Comparison of ENCODE assay signal across 16 cellular contexts in the genomic region with DNA sequence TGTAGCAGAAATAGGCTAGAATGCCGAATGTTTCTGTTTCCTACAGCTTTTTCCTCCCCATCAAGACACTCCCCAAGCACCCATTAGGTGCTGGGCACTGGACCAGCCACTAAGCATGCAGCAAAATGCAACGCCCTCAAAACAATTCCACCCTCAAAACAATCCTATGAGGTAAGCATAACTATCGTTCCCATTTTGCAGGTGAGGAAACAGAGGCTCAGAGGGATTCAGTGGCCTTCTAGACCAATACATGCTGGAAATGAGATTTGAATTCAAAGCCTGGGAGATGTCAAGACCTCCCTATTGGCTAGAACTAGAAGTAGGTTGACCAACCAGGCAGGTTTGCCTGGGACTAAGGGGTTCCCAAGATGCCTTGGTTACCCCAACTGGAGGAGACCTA. TPM values are rescaled to one million over a fixed set of nuclear protein-coding genes. Genes with fewer than 3 reads are reported as not detected.
DNase-seq lines count a peak whose midpoint lies in the region; ATAC-seq and TF ChIP-seq lines count a peak whose summit lies in the region.
"Had no signal": no experiment of that assay in that cellular context is flagged by ENCODE, and none has a peak within 500 bp of the region (broad histone marks: within the 10 kb centered on the region; RNA-seq: fewer than 3 reads in every experiment).

No MANE protein-coding gene starts in this region.

- DNase-seq in activated naive CD4-positive, alpha-beta T cell treated with anti-CD3 and anti-CD28 coated beads for 36 hours = no peak
- DNase-seq in glutamatergic neuron = no peak
- DNase-seq in thoracic aorta (ENCODE audit: low spot score) = no peak
- no peak for DNase-seq in UCSD-AML1 (lab: John Stamatoyannopoulos, UW; ENCODE audit: unreplicated experiment)
- no peak for DNase-seq in 8988T

- peak overlapping the region; percentile 51 for H3K27ac Mint-ChIP-seq in activated naive CD4-positive, alpha-beta T cell treated with anti-CD3 and anti-CD28 coated beads, Interleukin-2, amount 50 U/mL, for 24 hours
- H3K27ac Mint-ChIP-seq in activated naive CD4-positive, alpha-beta T cell treated with anti-CD3 and anti-CD28 coated beads for 36 hours = no peak overlapping the region
- peak overlapping the region; percentile 48 for H3K27ac Mint-ChIP-seq in activated T-helper 17 cell treated with anti-CD3 and anti-CD28 coated beads, Interleukin-2, amount 50 U/mL, for 72 hours
- peak overlapping the region; percentile 8 for H3K27ac Mint-ChIP-seq in glutamatergic neuron (ENCODE audit: unreplicated experiment)
- H3K27ac Mint-ChIP-seq in stimulated activated memory B cell treated with anti-CD40 and anti-IgM and Interleukin-4, amounts not matched to agents 10 μg/mL and 1 μg/mL and 100 μg/mL, for 72 hours = no peak overlapping the region

- H3K4me3 ChIP-seq in thoracic aorta = no peak overlapping the region
- H3K4me3 ChIP-seq: tibial nerve had no signal

- no peak overlapping the region for H3K4me3 Mint-ChIP-seq in activated naive CD4-positive, alpha-beta T cell treated with anti-CD3 and anti-CD28 coated beads, Interleukin-2, amount 50 U/mL, for 24 hours
- H3K4me3 Mint-ChIP-seq in activated naive CD4-positive, alpha-beta T cell treated with anti-CD3 and anti-CD28 coated beads for 36 hours = no peak overlapping the region
- no peak overlapping the region for H3K4me3 Mint-ChIP-seq in activated T-helper 17 cell treated with anti-CD3 and anti-CD28 coated beads, Interleukin-2, amount 50 U/mL, for 72 hours
- no peak overlapping the region for H3K4me3 Mint-ChIP-seq in glutamatergic neuron (ENCODE audit: unreplicated experiment)
- H3K4me3 Mint-ChIP-seq in stimulated activated memory B cell treated with anti-CD40 and anti-IgM and Interleukin-4, amounts not matched to agents 10 μg/mL and 1 μg/mL and 100 μg/mL, for 72 hours = no peak overlapping the region
- H3K4me3 Mint-ChIP-seq: activated naive CD8-positive, alpha-beta T cell treated with anti-CD3 and anti-CD28 coated beads, Interleukin-2, amount 50 U/mL, for 24 hours; brain; endodermal cell had no signal

- H3K27me3 Mint-ChIP-seq in activated naive CD4-positive, alpha-beta T cell treated with anti-CD3 and anti-CD28 coated beads, Interleukin-2, amount 50 U/mL, for 24 hours = no peaks in the 10 kb centered on the region
- H3K27me3 Mint-ChIP-seq in activated naive CD4-positive, alpha-beta T cell treated with anti-CD3 and anti-CD28 coated beads for 36 hours (ENCODE audit: low read depth) = no peaks in the 10 kb centered on the region
- H3K27me3 Mint-ChIP-seq in activated T-helper 17 cell treated with anti-CD3 and anti-CD28 coated beads, Interleukin-2, amount 50 U/mL, for 72 hours = no peaks in the 10 kb centered on the region
- H3K27me3 Mint-ChIP-seq in glutamatergic neuron (ENCODE audit: unreplicated experiment) = peaks cover 29% of the 10 kb centered on the region
- H3K27me3 Mint-ChIP-seq in stimulated activated memory B cell treated with anti-CD40 and anti-IgM and Interleukin-4, amounts not matched to agents 10 μg/mL and 1 μg/mL and 100 μg/mL, for 72 hours = no peaks in the 10 kb centered on the region
- H3K27me3 Mint-ChIP-seq: activated naive CD8-positive, alpha-beta T cell treated with anti-CD3 and anti-CD28 coated beads, Interleukin-2, amount 50 U/mL, for 24 hours had no signal

- H3K36me3 ChIP-seq in thoracic aorta = peaks cover 35% of the 10 kb centered on the region

- CTCF ChIA-PET in activated naive CD4-positive, alpha-beta T cell treated with anti-CD3 and anti-CD28 coated beads for 36 hours (lab: Charles Lee) = interaction anchor here (0.5 to 5.1 kb wide), 28 partner anchors 10 to 635 kb away, joined by 3 to 46 read pairs (median 6); a partner anchor contains a TSS

- no peaks in the 10 kb centered on the region for H3K27me3 ChIP-seq in thoracic aorta (replicated peaks; ENCODE audit: insufficient read depth)
- H3K27me3 ChIP-seq: tibial nerve had no signal

- ATAC-seq in activated T-helper 17 cell treated with anti-CD3 and anti-CD28 coated beads, Interleukin-2, amount 50 U/mL, for 72 hours (replicated peaks) = no peak
- ATAC-seq in thoracic aorta (ENCODE audit: insufficient number of reproducible peaks, low FRiP score, low read depth) = no peak
- no peak for ATAC-seq in stimulated activated memory B cell treated with anti-CD40 and anti-IgM and Interleukin-4, amounts not matched to agents 10 μg/mL and 1 μg/mL and 100 μg/mL, for 72 hours

- H3K9me3 Mint-ChIP-seq in activated naive CD4-positive, alpha-beta T cell treated with anti-CD3 and anti-CD28 coated beads, Interleukin-2, amount 50 U/mL, for 24 hours = no peaks in the 10 kb centered on the region
- peaks cover 13% of the 10 kb centered on the region for H3K9me3 Mint-ChIP-seq in activated naive CD4-positive, alpha-beta T cell treated with anti-CD3 and anti-CD28 coated beads for 36 hours
- no peaks in the 10 kb centered on the region for H3K9me3 Mint-ChIP-seq in activated T-helper 17 cell treated with anti-CD3 and anti-CD28 coated beads, Interleukin-2, amount 50 U/mL, for 72 hours
- H3K9me3 Mint-ChIP-seq in glutamatergic neuron (ENCODE audit: unreplicated experiment) = peaks cover 16% of the 10 kb centered on the region
- no peaks in the 10 kb centered on the region for H3K9me3 Mint-ChIP-seq in stimulated activated memory B cell treated with anti-CD40 and anti-IgM and Interleukin-4, amounts not matched to agents 10 μg/mL and 1 μg/mL and 100 μg/mL, for 72 hours
- H3K9me3 Mint-ChIP-seq: brain, endodermal cell had no signal

- H3K9me3 ChIP-seq in thoracic aorta = no peaks in the 10 kb centered on the region
- H3K9me3 ChIP-seq: tibial nerve had no signal

- peaks cover 22 to 37% of the 10 kb centered on the region in 2 donors for H3K4me1 ChIP-seq in thoracic aorta (ENCODE audit: control insufficient read depth in 1 of 2, low read depth in 2 of 2)

- peaks cover 27% of the 10 kb centered on the region for H3K4me1 Mint-ChIP-seq in activated naive CD4-positive, alpha-beta T cell treated with anti-CD3 and anti-CD28 coated beads, Interleukin-2, amount 50 U/mL, for 24 hours
- peaks cover 25% of the 10 kb centered on the region for H3K4me1 Mint-ChIP-seq in activated naive CD4-positive, alpha-beta T cell treated with anti-CD3 and anti-CD28 coated beads for 36 hours (ENCODE audit: low read depth)
- H3K4me1 Mint-ChIP-seq in activated T-helper 17 cell treated with anti-CD3 and anti-CD28 coated beads, Interleukin-2, amount 50 U/mL, for 72 hours = peaks cover 26% of the 10 kb centered on the region
- peaks cover 28% of the 10 kb centered on the region for H3K4me1 Mint-ChIP-seq in glutamatergic neuron (ENCODE audit: low read depth, unreplicated experiment)
- peaks cover 23% of the 10 kb centered on the region for H3K4me1 Mint-ChIP-seq in stimulated activated memory B cell treated with anti-CD40 and anti-IgM and Interleukin-4, amounts not matched to agents 10 μg/mL and 1 μg/mL and 100 μg/mL, for 72 hours

- TF ChIP-seq CTCF in glutamatergic neuron (IDR thresholded peaks at IDR 0.05; ENCODE audit: partially characterized antibody, unreplicated experiment) (no peak), thoracic aorta (IDR thresholded peaks at IDR 0.05) (no peak)

- peaks cover 18% of the 10 kb centered on the region for H3K36me3 Mint-ChIP-seq in activated naive CD4-positive, alpha-beta T cell treated with anti-CD3 and anti-CD28 coated beads, Interleukin-2, amount 50 U/mL, for 24 hours
- peaks cover 38% of the 10 kb centered on the region for H3K36me3 Mint-ChIP-seq in activated naive CD4-positive, alpha-beta T cell treated with anti-CD3 and anti-CD28 coated beads for 36 hours (ENCODE audit: low read depth)
- H3K36me3 Mint-ChIP-seq in activated T-helper 17 cell treated with anti-CD3 and anti-CD28 coated beads, Interleukin-2, amount 50 U/mL, for 72 hours (ENCODE audit: low read depth) = peaks cover 91% of the 10 kb centered on the region
- peaks cover 8% of the 10 kb centered on the region for H3K36me3 Mint-ChIP-seq in glutamatergic neuron (ENCODE audit: unreplicated experiment)
- H3K36me3 Mint-ChIP-seq in stimulated activated memory B cell treated with anti-CD40 and anti-IgM and Interleukin-4, amounts not matched to agents 10 μg/mL and 1 μg/mL and 100 μg/mL, for 72 hours = peaks cover 53% of the 10 kb centered on the region

- intact Hi-C loops in activated naive CD4-positive, alpha-beta T cell treated with anti-CD3 and anti-CD28 coated beads for 36 hours (cut with micrococcal nuclease) = loop anchor here (2.0 kb wide), 1 partner anchor 28 kb away; no protein-coding TSS in a partner anchor

- H3K27ac ChIP-seq in thoracic aorta = peak overlapping the region; percentile 75 to 80

RNA-seq across cellular contexts. Expression of a gene that starts 10.2 kb away (rescaled TPM):
- total RNA-seq in activated naive CD4-positive, alpha-beta T cell treated with anti-CD3 and anti-CD28 coated beads for 36 hours = 10 to 100 TPM; 11.6 to 12.5 TPM
- total RNA-seq in activated T-helper 17 cell treated with anti-CD3 and anti-CD28 coated beads, Interleukin-2, amount 50 U/mL, for 72 hours = 1 to 10 TPM; 3.5 to 4.8 TPM
- total RNA-seq in glutamatergic neuron (ENCODE audit: unreplicated experiment) (28.9 TPM), thoracic aorta (10 to 100 TPM in 1 of 2 donors, 1 to 10 TPM in 1; 9.6 to 24.2 TPM)

RNA-seq across cellular contexts. Expression of a gene that starts 43.9 kb away (rescaled TPM):
- total RNA-seq in activated naive CD4-positive, alpha-beta T cell treated with anti-CD3 and anti-CD28 coated beads for 36 hours = 10 to 100 TPM; 24.9 to 27.0 TPM
- 10 to 100 TPM; 17.0 to 38.2 TPM for total RNA-seq in activated T-helper 17 cell treated with anti-CD3 and anti-CD28 coated beads, Interleukin-2, amount 50 U/mL, for 72 hours
- total RNA-seq in glutamatergic neuron (ENCODE audit: unreplicated experiment) = 107 TPM
- total RNA-seq in thoracic aorta = 10 to 100 TPM; 24.8 to 27.7 TPM

RNA-seq across cellular contexts. Expression of a gene that starts 53.1 kb away (rescaled TPM):
- total RNA-seq in activated naive CD4-positive, alpha-beta T cell treated with anti-CD3 and anti-CD28 coated beads for 36 hours = not detected
- not detected for total RNA-seq in activated T-helper 17 cell treated with anti-CD3 and anti-CD28 coated beads, Interleukin-2, amount 50 U/mL, for 72 hours
- total RNA-seq in glutamatergic neuron (ENCODE audit: unreplicated experiment) (not detected), thoracic aorta (not detected)
- total RNA-seq: A172, endodermal cell, NCI-H460, OCI-LY7, pulmonary artery endothelial cell, tibial nerve had no signal

Comparison
In these comparisons a context has a peak if more than half of its experiments do, and no peak if none do; other contexts are left out.
1. H3K27ac Mint-ChIP-seq: peak in activated naive CD4-positive, alpha-beta T cell treated with anti-CD3 and anti-CD28 coated beads, Interleukin-2, amount 50 U/mL, for 24 hours (single experiment), activated T-helper 17 cell treated with anti-CD3 and anti-CD28 coated beads, Interleukin-2, amount 50 U/mL, for 72 hours (single experiment) and glutamatergic neuron (single experiment); none in activated naive CD4-positive, alpha-beta T cell treated with anti-CD3 and anti-CD28 coated beads for 36 hours (single experiment) and stimulated activated memory B cell treated with anti-CD40 and anti-IgM and Interleukin-4, amounts not matched to agents 10 μg/mL and 1 μg/mL and 100 μg/mL, for 72 hours (single experiment).